8 cellular contexts compared by ENCODE assay signal in the genomic region with DNA sequence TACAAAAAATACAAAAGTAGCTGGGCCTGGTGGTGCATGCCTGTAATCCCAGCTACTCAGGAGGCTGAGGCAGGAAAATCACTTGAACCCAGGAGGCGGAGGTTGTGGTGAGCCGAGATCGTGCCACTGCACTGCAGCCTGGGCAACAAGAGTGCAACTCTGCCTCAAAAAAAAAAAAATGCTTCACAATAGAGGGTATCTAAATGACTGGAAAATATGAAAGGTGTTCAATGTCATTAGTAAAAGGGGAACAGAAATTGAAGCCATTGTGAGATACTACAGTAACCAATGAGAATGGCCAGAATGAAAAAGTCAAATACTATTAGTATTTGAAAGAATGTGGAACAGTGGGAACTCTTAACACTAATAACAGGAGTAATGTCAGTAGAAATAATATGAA.
DNase-seq lines count a peak whose midpoint lies in the region; ATAC-seq lines count a peak whose summit lies in the region.
"Not testable (repeated sequence)": the region's sequence is repeated elsewhere in the genome, so short reads cannot be mapped to it uniquely, and the experiment has no call there.

No MANE protein-coding gene starts in this region.

- not testable (repeated sequence) for H3K4me3 Mint-ChIP-seq in stimulated activated naive B cell treated with anti-CD40 and anti-IgM and Interleukin-4, amounts not matched to agents 10 μg/mL and 1 μg/mL and 100 μg/mL, for 72 hours

- ATAC-seq in GM18519 (IDR thresholded peaks at IDR 0.05; ENCODE audit: low FRiP score, unreplicated experiment), result peak; percentile 95
- peak; percentile 92 for ATAC-seq in GM19043 (IDR thresholded peaks at IDR 0.05; ENCODE audit: low read depth, unreplicated experiment)
- ATAC-seq in GM21367 (IDR thresholded peaks at IDR 0.05; ENCODE audit: unreplicated experiment), result peak; percentile 86
- ATAC-seq in GM21723 (IDR thresholded peaks at IDR 0.05; ENCODE audit: unreplicated experiment), result peak; percentile 85
- peak; percentile 95 for ATAC-seq in HG02852 (IDR thresholded peaks at IDR 0.05; ENCODE audit: unreplicated experiment)
- peak; percentile 81 for ATAC-seq in HG03095 (IDR thresholded peaks at IDR 0.05; ENCODE audit: unreplicated experiment)
- peak; percentile 88 for ATAC-seq in HG03457 (IDR thresholded peaks at IDR 0.05; ENCODE audit: unreplicated experiment)
- peak; percentile 71 to 78 for ATAC-seq in stimulated activated naive B cell treated with anti-CD40 and anti-IgM and Interleukin-4, amounts not matched to agents 10 μg/mL and 1 μg/mL and 100 μg/mL, for 72 hours (replicated peaks)

- not testable (repeated sequence) for H3K36me3 Mint-ChIP-seq in stimulated activated naive B cell treated with anti-CD40 and anti-IgM and Interleukin-4, amounts not matched to agents 10 μg/mL and 1 μg/mL and 100 μg/mL, for 72 hours

- H3K27ac Mint-ChIP-seq in stimulated activated naive B cell treated with anti-CD40 and anti-IgM and Interleukin-4, amounts not matched to agents 10 μg/mL and 1 μg/mL and 100 μg/mL, for 72 hours, result not testable (repeated sequence)

- H3K4me1 Mint-ChIP-seq in stimulated activated naive B cell treated with anti-CD40 and anti-IgM and Interleukin-4, amounts not matched to agents 10 μg/mL and 1 μg/mL and 100 μg/mL, for 72 hours, result not testable (repeated sequence)

- not testable (repeated sequence) for H3K27me3 Mint-ChIP-seq in stimulated activated naive B cell treated with anti-CD40 and anti-IgM and Interleukin-4, amounts not matched to agents 10 μg/mL and 1 μg/mL and 100 μg/mL, for 72 hours

- not testable (repeated sequence) for DNase-seq in stimulated activated naive B cell treated with anti-CD40 and anti-IgM and Interleukin-4, amounts not matched to agents 10 μg/mL and 1 μg/mL and 100 μg/mL, for 72 hours

- not testable (repeated sequence) for H3K9me3 Mint-ChIP-seq in stimulated activated naive B cell treated with anti-CD40 and anti-IgM and Interleukin-4, amounts not matched to agents 10 μg/mL and 1 μg/mL and 100 μg/mL, for 72 hours
